In the genomic region with DNA sequence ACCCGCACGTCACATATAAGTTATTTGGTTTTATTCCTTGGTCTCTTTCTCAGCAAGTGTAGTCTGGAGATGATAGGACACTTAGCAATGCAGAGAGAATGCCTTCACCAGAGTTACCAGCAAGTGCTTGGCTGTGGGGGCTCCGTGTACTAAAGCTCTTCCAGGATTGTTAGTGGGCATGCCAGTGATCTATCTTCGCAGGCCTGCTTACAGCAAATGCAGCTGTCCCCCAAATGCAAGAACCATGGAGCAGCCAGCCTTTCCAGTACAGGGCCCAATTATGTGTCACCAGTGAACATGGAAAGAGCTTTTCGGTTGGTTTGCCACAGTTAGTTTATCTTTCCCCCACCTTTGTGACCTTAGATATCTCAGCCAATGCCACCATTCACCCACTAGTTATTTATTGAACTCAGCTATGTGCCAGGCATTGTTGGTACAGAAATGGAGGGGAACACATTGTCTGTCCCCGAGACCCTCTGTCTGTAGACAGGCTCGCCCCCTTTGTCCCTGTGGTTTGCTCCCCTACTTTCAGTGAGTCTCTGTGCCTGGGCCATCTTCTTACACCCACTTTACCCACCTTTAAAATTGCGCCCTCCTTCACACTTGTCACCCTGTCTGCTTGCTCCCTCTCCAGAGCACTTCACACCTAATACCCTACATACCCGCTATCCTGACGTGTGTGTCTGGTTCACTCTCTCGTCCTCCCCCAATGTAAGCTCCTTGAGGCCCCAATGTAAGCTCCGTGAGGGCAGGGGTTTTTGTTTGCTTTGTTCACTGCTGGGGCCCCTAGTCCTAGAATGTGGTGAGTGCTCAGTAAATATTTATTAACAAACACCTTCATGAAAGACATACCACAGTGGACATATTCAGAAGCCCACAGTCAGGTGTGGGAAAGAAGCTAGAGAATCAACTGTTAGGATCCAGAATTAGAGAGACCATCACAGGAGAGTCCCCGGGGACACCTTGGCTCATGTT, we compare ENCODE assay signal across 1 cellular context.
A peak's percentile ranks its signal among the peaks of the same experiment; 100 is the strongest.
TF ChIP-seq lines count a peak whose summit lies in the region.

No MANE protein-coding gene starts in this region.

TF ChIP-seq in HepG2, 621 proteins besides CTCF, POLR2A, EP300 and RAD21 (continued from another document):
- TF ChIP-seq, protein P1, sequence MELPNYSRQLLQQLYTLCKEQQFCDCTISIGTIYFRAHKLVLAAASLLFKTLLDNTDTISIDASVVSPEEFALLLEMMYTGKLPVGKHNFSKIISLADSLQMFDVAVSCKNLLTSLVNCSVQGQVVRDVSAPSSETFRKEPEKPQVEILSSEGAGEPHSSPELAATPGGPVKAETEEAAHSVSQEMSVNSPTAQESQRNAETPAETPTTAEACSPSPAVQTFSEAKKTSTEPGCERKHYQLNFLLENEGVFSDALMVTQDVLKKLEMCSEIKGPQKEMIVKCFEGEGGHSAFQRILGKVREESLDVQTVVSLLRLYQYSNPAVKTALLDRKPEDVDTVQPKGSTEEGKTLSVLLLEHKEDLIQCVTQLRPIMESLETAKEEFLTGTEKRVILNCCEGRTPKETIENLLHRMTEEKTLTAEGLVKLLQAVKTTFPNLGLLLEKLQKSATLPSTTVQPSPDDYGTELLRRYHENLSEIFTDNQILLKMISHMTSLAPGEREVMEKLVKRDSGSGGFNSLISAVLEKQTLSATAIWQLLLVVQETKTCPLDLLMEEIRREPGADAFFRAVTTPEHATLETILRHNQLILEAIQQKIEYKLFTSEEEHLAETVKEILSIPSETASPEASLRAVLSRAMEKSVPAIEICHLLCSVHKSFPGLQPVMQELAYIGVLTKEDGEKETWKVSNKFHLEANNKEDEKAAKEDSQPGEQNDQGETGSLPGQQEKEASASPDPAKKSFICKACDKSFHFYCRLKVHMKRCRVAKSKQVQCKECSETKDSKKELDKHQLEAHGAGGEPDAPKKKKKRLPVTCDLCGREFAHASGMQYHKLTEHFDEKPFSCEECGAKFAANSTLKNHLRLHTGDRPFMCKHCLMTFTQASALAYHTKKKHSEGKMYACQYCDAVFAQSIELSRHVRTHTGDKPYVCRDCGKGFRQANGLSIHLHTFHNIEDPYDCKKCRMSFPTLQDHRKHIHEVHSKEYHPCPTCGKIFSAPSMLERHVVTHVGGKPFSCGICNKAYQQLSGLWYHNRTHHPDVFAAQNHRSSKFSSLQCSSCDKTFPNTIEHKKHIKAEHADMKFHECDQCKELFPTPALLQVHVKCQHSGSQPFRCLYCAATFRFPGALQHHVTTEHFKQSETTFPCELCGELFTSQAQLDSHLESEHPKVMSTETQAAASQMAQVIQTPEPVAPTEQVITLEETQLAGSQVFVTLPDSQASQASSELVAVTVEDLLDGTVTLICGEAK (IDR thresholded peaks at IDR 0.05) = no peak
- TF ChIP-seq, protein P1 (CRISPR knock-in tag; IDR thresholded peaks at IDR 0.05) = no peak
- TF ChIP-seq NR2F6 (IDR thresholded peaks at IDR 0.05) (no peak), NR2F6 (CRISPR knock-in tag; IDR thresholded peaks at IDR 0.05) (0 out of 2 replicates have a peak, but pooled peaks have one; percentile 13), ZNF746 (CRISPR knock-in tag; IDR thresholded peaks at IDR 0.05) (0 out of 2 replicates have a peak, but pooled peaks have one; percentile 25), BCL6 (CRISPR knock-in tag; IDR thresholded peaks at IDR 0.05) (peak; percentile 61), RBFOX2 (IDR thresholded peaks at IDR 0.05; ENCODE audit: low read depth, low read length) (no peak), AHR (CRISPR knock-in tag; IDR thresholded peaks at IDR 0.05) (no peak), ZEB1 (IDR thresholded peaks at IDR 0.05; ENCODE audit: insufficient replicate concordance, low read depth) (no peak), SMAD3 (CRISPR knock-in tag; IDR thresholded peaks at IDR 0.05) (0 out of 2 replicates have a peak, but pooled peaks have one; percentile 43), RORA (CRISPR knock-in tag; IDR thresholded peaks at IDR 0.05) (no peak), MXD4 (CRISPR knock-in tag; IDR thresholded peaks at IDR 0.05) (no peak), ELF4 (CRISPR knock-in tag; IDR thresholded peaks at IDR 0.05; ENCODE audit: borderline replicate concordance) (no peak), NFE2L2 (IDR thresholded peaks at IDR 0.05; ENCODE audit: low read length) (no peak), ASH2L (IDR thresholded peaks at IDR 0.05; ENCODE audit: insufficient read length, low read depth, low read length) (peak; percentile 43), SATB2 (CRISPR knock-in tag; IDR thresholded peaks at IDR 0.05) (no peak), CCDC6 (CRISPR knock-in tag; IDR thresholded peaks at IDR 0.05) (0 out of 2 replicates have a peak, but pooled peaks have one; percentile 47), IRF2 (CRISPR knock-in tag; IDR thresholded peaks at IDR 0.05) (peak; percentile 23; the same call in 1 of the 2 replicates), ZNF24 (IDR thresholded peaks at IDR 0.05) (no peak), CHD4 (IDR thresholded peaks at IDR 0.05; ENCODE audit: borderline replicate concordance, low read length) (no peak), AGO2 (optimal IDR thresholded peaks at IDR 0.05; ENCODE audit: low read depth, low read length) (no peak)
- TF ChIP-seq, protein P2, sequence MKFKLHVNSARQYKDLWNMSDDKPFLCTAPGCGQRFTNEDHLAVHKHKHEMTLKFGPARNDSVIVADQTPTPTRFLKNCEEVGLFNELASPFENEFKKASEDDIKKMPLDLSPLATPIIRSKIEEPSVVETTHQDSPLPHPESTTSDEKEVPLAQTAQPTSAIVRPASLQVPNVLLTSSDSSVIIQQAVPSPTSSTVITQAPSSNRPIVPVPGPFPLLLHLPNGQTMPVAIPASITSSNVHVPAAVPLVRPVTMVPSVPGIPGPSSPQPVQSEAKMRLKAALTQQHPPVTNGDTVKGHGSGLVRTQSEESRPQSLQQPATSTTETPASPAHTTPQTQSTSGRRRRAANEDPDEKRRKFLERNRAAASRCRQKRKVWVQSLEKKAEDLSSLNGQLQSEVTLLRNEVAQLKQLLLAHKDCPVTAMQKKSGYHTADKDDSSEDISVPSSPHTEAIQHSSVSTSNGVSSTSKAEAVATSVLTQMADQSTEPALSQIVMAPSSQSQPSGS (CRISPR knock-in tag; IDR thresholded peaks at IDR 0.05) = peak; percentile 18; the same call in 1 of the 2 replicates
- TF ChIP-seq, protein P3, sequence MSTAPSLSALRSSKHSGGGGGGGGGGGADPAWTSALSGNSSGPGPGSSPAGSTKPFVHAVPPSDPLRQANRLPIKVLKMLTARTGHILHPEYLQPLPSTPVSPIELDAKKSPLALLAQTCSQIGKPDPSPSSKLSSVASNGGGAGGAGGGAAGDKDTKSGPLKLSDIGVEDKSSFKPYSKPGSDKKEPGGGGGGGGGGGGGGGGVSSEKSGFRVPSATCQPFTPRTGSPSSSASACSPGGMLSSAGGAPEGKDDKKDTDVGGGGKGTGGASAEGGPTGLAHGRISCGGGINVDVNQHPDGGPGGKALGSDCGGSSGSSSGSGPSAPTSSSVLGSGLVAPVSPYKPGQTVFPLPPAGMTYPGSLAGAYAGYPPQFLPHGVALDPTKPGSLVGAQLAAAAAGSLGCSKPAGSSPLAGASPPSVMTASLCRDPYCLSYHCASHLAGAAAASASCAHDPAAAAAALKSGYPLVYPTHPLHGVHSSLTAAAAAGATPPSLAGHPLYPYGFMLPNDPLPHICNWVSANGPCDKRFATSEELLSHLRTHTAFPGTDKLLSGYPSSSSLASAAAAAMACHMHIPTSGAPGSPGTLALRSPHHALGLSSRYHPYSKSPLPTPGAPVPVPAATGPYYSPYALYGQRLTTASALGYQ (CRISPR knock-in tag; IDR thresholded peaks at IDR 0.05) = 0 out of 2 replicates have a peak, but pooled peaks have one; percentile 44
- TF ChIP-seq, protein P4, sequence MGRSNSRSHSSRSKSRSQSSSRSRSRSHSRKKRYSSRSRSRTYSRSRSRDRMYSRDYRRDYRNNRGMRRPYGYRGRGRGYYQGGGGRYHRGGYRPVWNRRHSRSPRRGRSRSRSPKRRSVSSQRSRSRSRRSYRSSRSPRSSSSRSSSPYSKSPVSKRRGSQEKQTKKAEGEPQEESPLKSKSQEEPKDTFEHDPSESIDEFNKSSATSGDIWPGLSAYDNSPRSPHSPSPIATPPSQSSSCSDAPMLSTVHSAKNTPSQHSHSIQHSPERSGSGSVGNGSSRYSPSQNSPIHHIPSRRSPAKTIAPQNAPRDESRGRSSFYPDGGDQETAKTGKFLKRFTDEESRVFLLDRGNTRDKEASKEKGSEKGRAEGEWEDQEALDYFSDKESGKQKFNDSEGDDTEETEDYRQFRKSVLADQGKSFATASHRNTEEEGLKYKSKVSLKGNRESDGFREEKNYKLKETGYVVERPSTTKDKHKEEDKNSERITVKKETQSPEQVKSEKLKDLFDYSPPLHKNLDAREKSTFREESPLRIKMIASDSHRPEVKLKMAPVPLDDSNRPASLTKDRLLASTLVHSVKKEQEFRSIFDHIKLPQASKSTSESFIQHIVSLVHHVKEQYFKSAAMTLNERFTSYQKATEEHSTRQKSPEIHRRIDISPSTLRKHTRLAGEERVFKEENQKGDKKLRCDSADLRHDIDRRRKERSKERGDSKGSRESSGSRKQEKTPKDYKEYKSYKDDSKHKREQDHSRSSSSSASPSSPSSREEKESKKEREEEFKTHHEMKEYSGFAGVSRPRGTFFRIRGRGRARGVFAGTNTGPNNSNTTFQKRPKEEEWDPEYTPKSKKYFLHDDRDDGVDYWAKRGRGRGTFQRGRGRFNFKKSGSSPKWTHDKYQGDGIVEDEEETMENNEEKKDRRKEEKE (IDR thresholded peaks at IDR 0.05) = no peak
- TF ChIP-seq, protein P5, sequence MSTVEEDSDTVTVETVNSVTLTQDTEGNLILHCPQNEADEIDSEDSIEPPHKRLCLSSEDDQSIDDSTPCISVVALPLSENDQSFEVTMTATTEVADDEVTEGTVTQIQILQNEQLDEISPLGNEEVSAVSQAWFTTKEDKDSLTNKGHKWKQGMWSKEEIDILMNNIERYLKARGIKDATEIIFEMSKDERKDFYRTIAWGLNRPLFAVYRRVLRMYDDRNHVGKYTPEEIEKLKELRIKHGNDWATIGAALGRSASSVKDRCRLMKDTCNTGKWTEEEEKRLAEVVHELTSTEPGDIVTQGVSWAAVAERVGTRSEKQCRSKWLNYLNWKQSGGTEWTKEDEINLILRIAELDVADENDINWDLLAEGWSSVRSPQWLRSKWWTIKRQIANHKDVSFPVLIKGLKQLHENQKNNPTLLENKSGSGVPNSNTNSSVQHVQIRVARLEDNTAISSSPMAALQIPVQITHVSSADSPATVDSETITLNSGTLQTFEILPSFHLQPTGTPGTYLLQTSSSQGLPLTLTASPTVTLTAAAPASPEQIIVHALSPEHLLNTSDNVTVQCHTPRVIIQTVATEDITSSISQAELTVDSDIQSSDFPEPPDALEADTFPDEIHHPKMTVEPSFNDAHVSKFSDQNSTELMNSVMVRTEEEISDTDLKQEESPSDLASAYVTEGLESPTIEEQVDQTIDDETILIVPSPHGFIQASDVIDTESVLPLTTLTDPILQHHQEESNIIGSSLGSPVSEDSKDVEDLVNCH (CRISPR knock-in tag; IDR thresholded peaks at IDR 0.05) = no peak
TF ChIP-seq in HepG2: peak in this region for 65.
